9 cellular contexts compared by ENCODE assay signal in genomic region chr5:154368041-154368800, GRCh38.
DNase-seq lines count a peak whose midpoint lies in the region; ATAC-seq and TF ChIP-seq lines count a peak whose summit lies in the region.
"Had no signal": no experiment of that assay in that cellular context is flagged by ENCODE, and none has a peak within 500 bp of the region (broad histone marks: within the 10 kb centered on the region; RNA-seq: fewer than 3 reads in every experiment).

No MANE protein-coding gene starts in this region.

- H3K9ac ChIP-seq in smooth muscle cell (ENCODE audit: low read depth) = peak overlapping the region; percentile 1

- no peak overlapping the region for H2AFZ ChIP-seq in smooth muscle cell (ENCODE audit: low read depth)

- peak overlapping the region; percentile 66 for H3K27ac ChIP-seq in smooth muscle cell (ENCODE audit: low read depth)

- H3K27me3 ChIP-seq in smooth muscle cell (ENCODE audit: low read depth) = no peaks in the 10 kb centered on the region
- H3K27me3 ChIP-seq: ovary had no signal

- peak overlapping the region; percentile 18 for H3K4me2 ChIP-seq in smooth muscle cell

- WGBS in smooth muscle cell (ENCODE audit: low lambda C conversion rate) = 54% methylated on average over 6 of the region's 6 CpGs

- in situ Hi-C loops in astrocyte of the cerebellum (cut with HindIII; ENCODE audit: low sequenced_read_pairs) = no loop called here

- H3K4me1 ChIP-seq in smooth muscle cell (ENCODE audit: low read depth) = peaks cover 17% of the 10 kb centered on the region

- peak; percentile 80 for DNase-seq in HS-27A (ENCODE audit: low read depth)
- peak; percentile 95 for DNase-seq in astrocyte of the cerebellum (ENCODE audit: low read depth)
- DNase-seq in iPS DF 19.7 (ENCODE audit: low read depth, low spot score) = peak; percentile 77
- DNase-seq in smooth muscle cell (lab: John Stamatoyannopoulos, UW; ENCODE audit: unreplicated experiment) = no peak
- no peak for DNase-seq in DMS79 treated with DMSO at 0.1 percent for 48 hours (lab: John Stamatoyannopoulos, UW)
- DNase-seq in NCI-H526 (lab: John Stamatoyannopoulos, UW) = no peak

- H3K4me3 ChIP-seq in astrocyte of the cerebellum (ENCODE audit: low read depth, low read length) (no peak overlapping the region), smooth muscle cell (no peak overlapping the region)
- H3K4me3 ChIP-seq: ovary had no signal

- ATAC-seq in HG03439 (IDR thresholded peaks at IDR 0.05; ENCODE audit: unreplicated experiment) (no peak), GM19395 (IDR thresholded peaks at IDR 0.05; ENCODE audit: unreplicated experiment) (no peak)

- peaks cover 7% of the 10 kb centered on the region for H3F3A ChIP-seq in smooth muscle cell (ENCODE audit: low read depth)

- TF ChIP-seq CTCF in astrocyte of the cerebellum (IDR thresholded peaks at IDR 0.05; ENCODE audit: low read depth, low read length, missing control alignments) = no peak
- TF ChIP-seq CTCF in smooth muscle cell (IDR thresholded peaks at IDR 0.05; ENCODE audit: borderline replicate concordance, insufficient read depth, poor library complexity, severe bottlenecking) = no peak

- no peaks in the 10 kb centered on the region for H3K36me3 ChIP-seq in smooth muscle cell (ENCODE audit: low read depth)
- H3K36me3 ChIP-seq: ovary had no signal

- H3K9me3 ChIP-seq in smooth muscle cell (replicated peaks; ENCODE audit: low read depth) = no peaks in the 10 kb centered on the region
- H3K9me3 ChIP-seq: ovary had no signal

- no peaks in the 10 kb centered on the region for H3K79me2 ChIP-seq in smooth muscle cell (ENCODE audit: low read depth)

- H4K20me1 ChIP-seq in smooth muscle cell (ENCODE audit: low read depth) = no peaks in the 10 kb centered on the region

Comparison
In these comparisons a context has a peak if more than half of its experiments do, and no peak if none do; other contexts are left out.
1. DNase-seq: peak in HS-27A (single experiment), astrocyte of the cerebellum (single experiment) and iPS DF 19.7 (single experiment); none in smooth muscle cell (single experiment), DMS79 treated with DMSO at 0.1 percent for 48 hours (single experiment) and NCI-H526 (0 of 2).